In the genomic region with DNA sequence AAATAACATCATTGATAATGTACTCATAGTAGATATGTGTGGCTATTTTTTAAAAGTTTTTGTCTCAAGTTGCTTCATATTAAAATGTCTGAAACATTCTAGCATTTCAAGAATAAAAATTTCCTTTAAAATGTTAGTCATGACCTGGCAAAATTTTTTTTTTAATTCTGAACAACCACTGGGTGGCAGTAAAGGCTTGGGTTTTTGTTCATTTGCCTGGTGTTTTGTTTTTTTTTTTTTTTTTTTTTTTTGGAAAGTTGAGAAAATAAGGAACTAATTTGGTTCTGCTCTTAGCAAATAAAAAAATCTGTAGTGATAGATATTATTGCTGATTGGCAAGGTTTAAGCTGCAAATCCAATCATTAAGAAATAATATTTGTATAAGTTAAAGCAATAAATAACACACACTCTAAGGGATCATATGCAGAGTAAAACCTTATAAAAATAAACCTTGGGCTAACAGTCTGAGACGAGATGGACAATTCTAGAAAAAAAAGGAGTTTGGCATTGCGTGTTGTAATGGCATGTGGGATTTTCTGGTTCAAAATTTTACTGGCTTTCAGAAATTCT, we compare ENCODE assay signal across 8 cellular contexts.
DNase-seq lines count a peak whose midpoint lies in the region; ATAC-seq and TF ChIP-seq lines count a peak whose summit lies in the region.

No MANE protein-coding gene starts in this region.

- no peak overlapping the region for H3K4me3 Mint-ChIP-seq in neural progenitor cell

- H3K27me3 ChIP-seq in dorsolateral prefrontal cortex (no peaks in the 10 kb centered on the region), neural progenitor cell (no peaks in the 10 kb centered on the region)

- TF ChIP-seq CTCF in dorsolateral prefrontal cortex (IDR thresholded peaks at IDR 0.05 in 54 of 56, conservative IDR thresholded peaks at IDR 0.05 in 2 of 56; ENCODE audit: low read depth in 1 of 56, partially characterized antibody in 56 of 56) (peak; percentile 51 to 91 (median 74)), neural progenitor cell (IDR thresholded peaks at IDR 0.05) (peak; percentile 71)

- no peaks in the 10 kb centered on the region for H3K4me1 ChIP-seq in neural progenitor cell

- no peaks in the 10 kb centered on the region for H3F3A ChIP-seq in neural progenitor cell (ENCODE audit: low read depth)

- ATAC-seq in HG02970 (IDR thresholded peaks at IDR 0.05; ENCODE audit: low FRiP score, unreplicated experiment), result no peak

- H3K27ac Mint-ChIP-seq in neural progenitor cell, result no peak overlapping the region

- no peaks in the 10 kb centered on the region for H3K79me2 ChIP-seq in neural progenitor cell (ENCODE audit: low read depth)

- H3K9me3 ChIP-seq in neural progenitor cell (ENCODE audit: low read depth), result peaks cover 7% of the 10 kb centered on the region

- H3K4me3 ChIP-seq in dorsolateral prefrontal cortex (no peak overlapping the region), neural progenitor cell (no peak overlapping the region)

- H3K4me1 Mint-ChIP-seq in neural progenitor cell, result no peaks in the 10 kb centered on the region

- H3K4me2 ChIP-seq in neural progenitor cell, result no peak overlapping the region

- no peaks in the 10 kb centered on the region for H3K36me3 ChIP-seq in neural progenitor cell

- no peak overlapping the region for H3K9ac ChIP-seq in neural progenitor cell

- H2AFZ ChIP-seq in neural progenitor cell (replicated peaks), result no peak overlapping the region

- peaks cover 3% of the 10 kb centered on the region for H3K9me3 Mint-ChIP-seq in neural progenitor cell

- DNase-seq in ACHN (peak; percentile 50), G401 (ENCODE audit: low spot score) (peak; percentile 13), NCI-H345 (lab: John Stamatoyannopoulos, UW) (peak; percentile 12), dorsolateral prefrontal cortex (no peak), neural progenitor cell (ENCODE audit: low spot score) (peak; percentile 46), KG1 (lab: John Stamatoyannopoulos, UW) (no peak), ureter (ENCODE audit: low spot score) (no peak)

- no peak overlapping the region for H3K27ac ChIP-seq in dorsolateral prefrontal cortex
- H3K27ac ChIP-seq in neural progenitor cell, result no peak overlapping the region

- intact Hi-C loops in dorsolateral prefrontal cortex (cut with DNase I), result loop anchor here (5.0 to 10.0 kb wide), 3 partner anchors 157 to 350 kb away; partner anchors contain the start of gene HPGD (in 1 of the 2)

- no peaks in the 10 kb centered on the region for H3K36me3 Mint-ChIP-seq in neural progenitor cell

- H3K27me3 Mint-ChIP-seq in neural progenitor cell (ENCODE audit: insufficient read depth, low read depth), result no peaks in the 10 kb centered on the region

- in situ Hi-C loops in ACHN (cut with HindIII; ENCODE audit: low pct_ligation_motif_present, low pct_unique_long_range_greater_than_20kb, low sequenced_read_pairs) (no loop called here), G401 (cut with HindIII; ENCODE audit: low sequenced_read_pairs) (no loop called here)

- H4K20me1 ChIP-seq in neural progenitor cell (ENCODE audit: low read depth), result no peaks in the 10 kb centered on the region

Comparison
In these comparisons a context has a peak if more than half of its experiments do, and no peak if none do; other contexts are left out.
1. DNase-seq: peak in ACHN (single experiment), G401 (single experiment), NCI-H345 (single experiment) and neural progenitor cell (single experiment); none in dorsolateral prefrontal cortex (0 of 10), KG1 (single experiment) and ureter (single experiment).